Comparison of ENCODE assay signal across 30 cellular contexts in the genomic region with DNA sequence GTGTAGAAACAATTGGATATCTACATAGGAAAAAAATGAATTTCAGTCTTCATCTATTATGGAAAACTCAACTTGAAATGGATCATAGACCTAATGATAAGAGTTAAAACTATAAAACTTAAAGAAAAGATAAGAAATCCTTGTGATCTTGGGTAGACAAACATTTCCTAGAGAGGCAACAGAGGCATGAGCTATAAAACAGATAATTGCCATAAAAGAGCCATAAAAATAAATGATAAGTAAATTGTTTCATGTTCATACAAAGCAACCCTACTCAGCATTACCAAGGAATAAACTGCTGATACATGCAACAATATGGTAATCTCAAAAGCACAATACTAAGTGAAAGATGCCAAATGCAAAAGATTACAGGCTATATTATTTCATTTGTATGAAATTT.
"Had no signal": no experiment of that assay in that cellular context is flagged by ENCODE, and none has a peak within 500 bp of the region (broad histone marks: within the 10 kb centered on the region; RNA-seq: fewer than 3 reads in every experiment).

No MANE protein-coding gene starts in this region.

- H3K9me3 ChIP-seq: adrenal gland had no signal

- H3K36me3 ChIP-seq: adrenal gland, ascending aorta had no signal

- H3K4me1 ChIP-seq: adrenal gland, ascending aorta had no signal

- H3K27ac ChIP-seq: adrenal gland, ascending aorta, VCaP had no signal

- H3K27me3 ChIP-seq: adrenal gland, ascending aorta had no signal

- DNase-seq: activated B cell treated with CpG ODN at 0.5 μM for 24 hours; activated CD4-positive, alpha-beta memory T cell treated with anti-CD3 and anti-CD28 coated beads for 36 hours; activated CD4-positive, alpha-beta T cell treated with anti-CD3 and anti-CD28 coated beads for 4 hours; activated CD4-positive, alpha-beta T cell treated with anti-CD3 and anti-CD28 coated beads, Interleukin-2, amount 10 ng/mL, durations not matched to agents 24 days and 14 days; activated CD4-positive, alpha-beta T cell treated with anti-CD3 and anti-CD28 coated beads, Interleukin-2, amount 50 U/mL, for 1 hour; activated CD4-positive, alpha-beta T cell treated with anti-CD3 and anti-CD28 coated beads, Interleukin-2, amount 50 U/mL, for 4 hours; activated CD4-positive, CD25-positive, alpha-beta regulatory T cell treated with anti-CD3 and anti-CD28 coated beads, Interleukin-2, amount 50 U/mL, for 72 hours; activated CD8-positive, alpha-beta memory T cell treated with anti-CD3 and anti-CD28 coated beads, Interleukin-2, amount 50 U/mL, for 4 hours; activated CD8-positive, alpha-beta T cell treated with anti-CD3 and anti-CD28 coated beads for 36 hours; activated effector memory CD4-positive, alpha-beta T cell treated with anti-CD3 and anti-CD28 coated beads, Interleukin-2, amount 50 U/mL, for 16 hours; activated gamma-delta T cell treated with Interleukin-2 at 50 U/mL for 16 hours; activated naive CD4-positive, alpha-beta T cell; activated naive CD4-positive, alpha-beta T cell treated with anti-CD3 and anti-CD28 coated beads for 36 hours; activated naive CD4-positive, alpha-beta T cell treated with anti-CD3 and anti-CD28 coated beads, Interleukin-2, amount 50 U/mL, for 16 hours; activated naive CD8-positive, alpha-beta T cell treated with anti-CD3 and anti-CD28 coated beads for 36 hours; activated T-cell treated with anti-CD3 and anti-CD28 coated beads for 4 hours; activated T-cell treated with anti-CD3 and anti-CD28 coated beads, Interleukin-2, amount 50 U/mL, for 1 hour; activated T-cell treated with anti-CD3 and anti-CD28 coated beads, Interleukin-2, amount 50 U/mL, for 4 hours; activated T-cell treated with anti-CD3 and anti-CD28 coated beads, Interleukin-2, amount 50 U/mL, for 72 hours; adrenal gland; amniotic stem cell; central memory CD4-positive, alpha-beta T cell; T-helper 2 cell; T-helper 9 cell had no signal

- ATAC-seq: activated CD8-positive, alpha-beta T cell treated with anti-CD3 and anti-CD28 coated beads for 36 hours; activated naive CD4-positive, alpha-beta T cell treated with anti-CD3 and anti-CD28 coated beads, Interleukin-2, amount 50 U/mL, for 72 hours; activated T-cell treated with anti-CD3 and anti-CD28 coated beads, Interleukin-2, amount 50 U/mL, for 4 hours; activated T-cell treated with anti-CD3 and anti-CD28 coated beads, Interleukin-2, amount 50 U/mL, for 72 hours; activated T-helper 17 cell treated with anti-CD3 and anti-CD28 coated beads, Interleukin-2, amount 50 U/mL, for 72 hours had no signal

- H3K4me3 ChIP-seq: adrenal gland, ascending aorta had no signal

- FAIRE-seq: colon, TTC549 had no signal
